36 cellular contexts compared by ENCODE assay signal in the genomic region with DNA sequence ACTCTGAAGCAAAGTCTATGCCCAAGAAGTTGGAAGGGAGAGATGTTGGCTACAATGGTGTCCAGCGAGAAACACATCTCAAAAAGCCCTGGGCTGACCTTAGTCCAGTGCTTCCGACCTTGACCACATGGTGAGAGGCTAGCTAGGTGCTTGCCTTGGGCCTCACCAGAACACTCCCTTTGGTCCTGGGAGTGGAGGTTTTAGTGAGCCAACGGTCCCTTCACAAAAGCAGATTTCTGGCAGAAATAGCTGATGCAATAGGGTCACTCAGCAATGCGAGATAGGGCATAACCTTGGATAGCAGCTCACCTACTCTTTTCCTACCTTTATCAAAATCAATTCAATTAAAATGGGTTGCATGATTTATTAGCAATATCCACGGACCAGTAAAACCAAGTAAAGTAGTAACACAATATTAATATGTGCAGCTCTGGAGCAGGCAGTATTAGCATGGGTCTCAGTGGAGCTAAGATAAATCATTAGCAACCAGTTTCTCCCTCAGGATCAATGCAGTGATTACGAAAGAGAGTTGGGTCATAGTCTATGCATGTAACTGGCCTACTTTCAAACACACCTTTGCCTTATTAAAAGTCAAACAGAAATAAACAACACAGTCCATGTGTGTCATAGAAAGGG. TPM values are rescaled to one million over a fixed set of nuclear protein-coding genes. Genes with fewer than 3 reads are reported as not detected.
DNase-seq lines count a peak whose midpoint lies in the region; ATAC-seq and TF ChIP-seq lines count a peak whose summit lies in the region.
"Had no signal": no experiment of that assay in that cellular context is flagged by ENCODE, and none has a peak within 500 bp of the region (broad histone marks: within the 10 kb centered on the region; RNA-seq: fewer than 3 reads in every experiment).

No MANE protein-coding gene starts in this region.

- H3K4me3 ChIP-seq in CD8-positive, alpha-beta memory T cell (ENCODE audit: low read length) = no peak overlapping the region
- H3K4me3 ChIP-seq: heart left ventricle, SK-N-MC, stomach, thyroid gland had no signal

- DNase-seq in CD8-positive, alpha-beta memory T cell = no peak
- DNase-seq in WTC11 (ENCODE audit: low spot score) (no peak), epithelial cell of prostate (ENCODE audit: low read depth, low spot score) (peak; percentile 39), mucosa of gallbladder (ENCODE audit: low spot score) (peak; percentile 49), NCI-H2196 (lab: John Stamatoyannopoulos, UW; ENCODE audit: unreplicated experiment) (no peak)
- DNase-seq: activated CD4-positive, alpha-beta memory T cell treated with anti-CD3 and anti-CD28 coated beads, Interleukin-2, amount 10 ng/mL, durations not matched to agents 7 days and 5 days; activated CD4-positive, CD25-positive, alpha-beta regulatory T cell treated with anti-CD3 and anti-CD28 coated beads, Interleukin-2, amount 50 U/mL, for 72 hours; activated CD8-positive, alpha-beta memory T cell treated with anti-CD3 and anti-CD28 coated beads, Interleukin-2, amount 50 U/mL, for 48 hours; anterior cingulate cortex; CD4-positive, alpha-beta T cell; HCEC 1CT; heart left ventricle; KG1; kidney glomerular epithelial cell; MM.1S; naive B cell; NCI-H2029 treated with DMSO at 0.1 percent for 48 hours; NCI-H446; NCI-H82; occipital lobe; stimulated activated CD4-positive, alpha-beta T cell treated with anti-CD3 and anti-CD28 coated beads, Interleukin-1b, Interleukin-23, amount 100 ng/mL, for 48 hours; stomach; thyroid gland had no signal

- H3K36me3 ChIP-seq in CD8-positive, alpha-beta memory T cell (ENCODE audit: insufficient read depth, low read length) = no peaks in the 10 kb centered on the region
- H3K36me3 ChIP-seq: heart left ventricle, stomach, thyroid gland had no signal

- H3K27me3 ChIP-seq in CD8-positive, alpha-beta memory T cell (ENCODE audit: insufficient read depth, low read length, poor library complexity, severe bottlenecking) = no peaks in the 10 kb centered on the region
- H3K27me3 ChIP-seq: thyroid gland had no signal

- no peak overlapping the region for H3K27ac Mint-ChIP-seq in CD8-positive, alpha-beta memory T cell
- H3K27ac Mint-ChIP-seq in WTC11 = no peak overlapping the region
- H3K27ac Mint-ChIP-seq: activated CD4-positive, alpha-beta memory T cell treated with anti-CD3 and anti-CD28 coated beads, Interleukin-2, amount 10 ng/mL, durations not matched to agents 7 days and 5 days; activated naive CD8-positive, alpha-beta T cell; activated T-helper 17 cell treated with anti-CD3 and anti-CD28 coated beads, Interleukin-2, amount 50 U/mL, for 72 hours; CD4-positive, alpha-beta T cell; memory B cell; naive B cell; T-helper 1 cell treated with Interleukin-12 subunit alpha and Interleukin-12 subunit beta and Interleukin-4 antibody, amounts not matched to agents 30 μg/mL and 1 μg/mL, for 36 hours had no signal

- peaks cover 32 to 54% of the 10 kb centered on the region in 2 donors for H3K27me3 Mint-ChIP-seq in CD8-positive, alpha-beta memory T cell
- H3K27me3 Mint-ChIP-seq in WTC11 (ENCODE audit: low read depth) = peaks cover 38% of the 10 kb centered on the region

- peaks cover 8 to 16% (median 14%) of the 10 kb centered on the region in 3 donors for H3K4me1 Mint-ChIP-seq in CD8-positive, alpha-beta memory T cell
- H3K4me1 Mint-ChIP-seq in WTC11 = peaks cover 17% of the 10 kb centered on the region
- H3K4me1 Mint-ChIP-seq: activated T-helper 17 cell treated with anti-CD3 and anti-CD28 coated beads, Interleukin-2, amount 50 U/mL, for 72 hours had no signal

- no peak for TF ChIP-seq POLR2A in GM18505 (IDR thresholded peaks at IDR 0.05; ENCODE audit: borderline replicate concordance, extremely low read depth, insufficient read depth, insufficient read length)

- H3K36me3 Mint-ChIP-seq in CD8-positive, alpha-beta memory T cell = no peaks in the 10 kb centered on the region
- H3K36me3 Mint-ChIP-seq in WTC11 = no peaks in the 10 kb centered on the region
- H3K36me3 Mint-ChIP-seq: activated naive CD8-positive, alpha-beta T cell had no signal

- CTCF ChIA-PET in CD8-positive, alpha-beta memory T cell (lab: Charles Lee) = no interaction called here
- CTCF ChIA-PET in WTC11 (lab: Charles Lee) = no interaction called here

- no peak overlapping the region for H3K4me3 Mint-ChIP-seq in CD8-positive, alpha-beta memory T cell
- H3K4me3 Mint-ChIP-seq in WTC11 = no peak overlapping the region
- H3K4me3 Mint-ChIP-seq: CD4-positive, alpha-beta T cell had no signal

- H3K9me3 ChIP-seq in CD8-positive, alpha-beta memory T cell (ENCODE audit: low read length) = no peaks in the 10 kb centered on the region
- H3K9me3 ChIP-seq: heart left ventricle, stomach, thyroid gland had no signal

- peaks cover 0 to 4% (median 0%) of the 10 kb centered on the region in 5 donors for H3K9me3 Mint-ChIP-seq in CD8-positive, alpha-beta memory T cell
- no peaks in the 10 kb centered on the region for H3K9me3 Mint-ChIP-seq in WTC11
- H3K9me3 Mint-ChIP-seq: activated CD4-positive, alpha-beta memory T cell treated with anti-CD3 and anti-CD28 coated beads, Interleukin-2, amount 10 ng/mL, durations not matched to agents 7 days and 5 days; activated T-helper 17 cell treated with anti-CD3 and anti-CD28 coated beads, Interleukin-2, amount 50 U/mL, for 72 hours; CD4-positive, alpha-beta T cell; central memory CD8-positive, alpha-beta T cell; memory B cell; T-helper 1 cell treated with Interleukin-12 subunit alpha and Interleukin-12 subunit beta and Interleukin-4 antibody, amounts not matched to agents 30 μg/mL and 1 μg/mL, for 36 hours had no signal

- TF ChIP-seq CTCF in WTC11 (IDR thresholded peaks at IDR 0.05) = no peak

- ATAC-seq in WTC11 (no peak), GM19455 (IDR thresholded peaks at IDR 0.05; ENCODE audit: unreplicated experiment) (no peak), HG02588 (IDR thresholded peaks at IDR 0.05; ENCODE audit: unreplicated experiment) (no peak), GM18505 (IDR thresholded peaks at IDR 0.05; ENCODE audit: unreplicated experiment) (no peak)
- ATAC-seq: activated T-helper 17 cell treated with anti-CD3 and anti-CD28 coated beads, Interleukin-2, amount 50 U/mL, for 72 hours; heart left ventricle had no signal

- peak overlapping the region; percentile 28 for H3K27ac ChIP-seq in CD8-positive, alpha-beta memory T cell (ENCODE audit: low read depth, low read length)
- no peak overlapping the region for H3K27ac ChIP-seq in epithelial cell of prostate
- H3K27ac ChIP-seq: heart left ventricle, SK-N-MC, stomach, thyroid gland had no signal

- POLR2A ChIA-PET in CD8-positive, alpha-beta memory T cell (lab: Charles Lee) = no interaction called here
- POLR2A ChIA-PET in WTC11 (lab: Charles Lee) = interaction anchor here (1.7 kb wide), 1 partner anchor 92 kb away, joined by 5 read pairs; no protein-coding TSS in a partner anchor

- H3K4me1 ChIP-seq in CD8-positive, alpha-beta memory T cell (ENCODE audit: insufficient read depth, low read length) = no peaks in the 10 kb centered on the region

TF ChIP-seq in WTC11, 78 proteins besides CTCF, POLR2A, EP300 and RAD21:
- TF ChIP-seq TP53 (CRISPR knock-in tag; IDR thresholded peaks at IDR 0.05) (no peak), GABPB1 (CRISPR knock-in tag; IDR thresholded peaks at IDR 0.05) (peak; percentile 99)

RNA-seq across cellular contexts. Expression of gene SLC30A10, which starts 1.9 kb away (rescaled TPM):
- not detected for total RNA-seq in CD8-positive, alpha-beta memory T cell
- polyA plus RNA-seq in CD8-positive, alpha-beta memory T cell = not detected
- 0.26 to 0.41 TPM (median 0.30 TPM) in 3 replicates for total RNA-seq in WTC11 (2021)
- total RNA-seq in mucosa of gallbladder = 5.5 TPM
- total RNA-seq: A172; activated CD4-positive, alpha-beta memory T cell treated with anti-CD3 and anti-CD28 coated beads, Interleukin-2, amount 10 ng/mL, durations not matched to agents 7 days and 5 days; activated T-helper 17 cell treated with anti-CD3 and anti-CD28 coated beads, Interleukin-2, amount 50 U/mL, for 72 hours; CD4-positive, alpha-beta T cell; fibroblast of villous mesenchyme; G401; smooth muscle cell had no signal
- polyA plus RNA-seq: smooth muscle cell, stomach had no signal

Comparison
In these comparisons a context has a peak if more than half of its experiments do, and no peak if none do; other contexts are left out.
1. DNase-seq: peak in epithelial cell of prostate (single experiment) and mucosa of gallbladder (single experiment); none in CD8-positive, alpha-beta memory T cell (0 of 5), WTC11 (single experiment) and NCI-H2196 (single experiment).